Comparison of ENCODE assay signal across 7 cellular contexts in the genomic region with DNA sequence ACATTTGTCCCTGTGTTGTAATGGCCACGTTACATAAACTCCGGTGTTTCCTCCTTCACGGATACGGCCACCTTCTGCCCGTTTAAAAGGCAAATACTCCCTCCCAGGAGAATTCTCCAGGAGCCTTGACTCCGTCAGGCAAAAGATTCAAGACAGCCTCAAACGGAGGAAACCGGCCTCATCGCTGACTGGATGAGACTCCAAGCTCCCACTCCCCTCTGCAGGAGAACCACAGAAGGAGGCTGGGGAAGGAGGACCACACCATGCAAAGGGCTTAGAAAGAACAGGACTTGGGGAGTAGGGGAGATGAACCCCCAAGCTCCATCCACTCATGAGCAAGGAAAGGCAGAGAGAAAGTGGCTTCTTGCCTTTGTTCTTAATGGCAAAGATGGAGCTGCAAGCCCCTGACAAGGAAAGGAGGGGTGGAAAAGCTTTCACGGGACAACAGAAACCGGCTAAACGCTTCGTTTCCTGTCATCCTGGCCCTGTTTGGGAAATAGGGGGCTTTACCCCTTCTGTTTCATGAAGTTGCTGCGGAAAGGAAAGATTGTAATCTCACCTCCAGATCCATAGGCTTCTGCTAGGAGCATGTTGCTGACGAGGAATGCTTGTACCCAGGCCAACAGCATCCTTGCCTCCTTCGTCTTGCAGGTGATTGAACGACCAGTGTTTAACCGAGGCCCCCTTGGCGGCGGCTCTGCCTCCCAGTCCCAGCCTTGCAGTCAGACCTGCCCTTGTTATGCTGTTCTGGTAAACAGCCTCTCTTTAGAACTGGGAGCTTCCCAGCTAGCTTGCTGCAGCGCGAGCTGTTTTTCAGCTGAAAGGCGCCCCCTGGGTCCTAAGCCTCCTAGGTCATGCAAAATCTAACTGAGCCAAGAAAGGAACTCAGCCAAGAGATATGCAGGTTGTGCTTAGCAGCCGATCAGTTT. TPM values are rescaled to one million over a fixed set of nuclear protein-coding genes. Genes with fewer than 3 reads are reported as not detected.
DNase-seq lines count a peak whose midpoint lies in the region; ATAC-seq and TF ChIP-seq lines count a peak whose summit lies in the region.

TSS of gene PIK3IP1 (minus strand) at position 773 of the 929 bp plus-strand sequence. CDS start at position 629, 144 bp downstream.

- TF ChIP-seq CTCF in neutrophil (IDR thresholded peaks at IDR 0.05) = no peak

- peak; percentile 65 for TF ChIP-seq POLR2A in GM18505 (IDR thresholded peaks at IDR 0.05; ENCODE audit: borderline replicate concordance, extremely low read depth, insufficient read depth, insufficient read length)

- ATAC-seq in GM18505 (IDR thresholded peaks at IDR 0.05; ENCODE audit: unreplicated experiment) = no peak
- ATAC-seq in activated naive CD4-positive, alpha-beta T cell treated with anti-CD3 and anti-CD28 coated beads, Interleukin-2, amount 50 U/mL, for 72 hours = peak; percentile 27 to 63

- H3K36me3 Mint-ChIP-seq in activated naive CD4-positive, alpha-beta T cell treated with anti-CD3 and anti-CD28 coated beads, Interleukin-2, amount 50 U/mL, for 72 hours = peaks cover 17 to 18% of the 10 kb centered on the region in 2 donors

- DNase-seq in MV-4-11 (lab: John Stamatoyannopoulos, UW) = peak; percentile 71
- DNase-seq in SKM-1 (lab: John Stamatoyannopoulos, UW; ENCODE audit: unreplicated experiment) = peak; percentile 71
- peak; percentile 78 to 79 for DNase-seq in activated naive CD4-positive, alpha-beta T cell treated with anti-CD3 and anti-CD28 coated beads, Interleukin-2, amount 50 U/mL, for 72 hours (ENCODE audit: low spot score in 2 of 2)
- DNase-seq in globus pallidus (ENCODE audit: low spot score) = peak; percentile 97
- DNase-seq in stromal cell of bone marrow (ENCODE audit: low read depth) = peak; percentile 75

- peak within 1 kb of the TSS; percentile 36 to 87 for H3K4me3 ChIP-seq in neutrophil (ENCODE audit: low read depth in 1 of 2, low read length in 1 of 2)

- peaks cover 43% of the 10 kb centered on the region for H3K27me3 ChIP-seq in neutrophil

- peak within 1 kb of the TSS; percentile 99 for H3K27ac ChIP-seq in neutrophil

- H3K36me3 ChIP-seq in neutrophil = no peaks in the 10 kb centered on the region

- no peaks in the 10 kb centered on the region for H3K9me3 ChIP-seq in neutrophil

- peak within 1 kb of the TSS; percentile 93 to 96 for H3K27ac Mint-ChIP-seq in activated naive CD4-positive, alpha-beta T cell treated with anti-CD3 and anti-CD28 coated beads, Interleukin-2, amount 50 U/mL, for 72 hours

- H3K4me1 ChIP-seq in neutrophil (ENCODE audit: control insufficient read depth in 1 of 2, insufficient read depth in 1 of 2, low read depth in 1 of 2, low read length in 1 of 2) = peaks cover 50% of the 10 kb centered on the region in 2 experiments

- no peaks in the 10 kb centered on the region for H3K9me3 Mint-ChIP-seq in activated naive CD4-positive, alpha-beta T cell treated with anti-CD3 and anti-CD28 coated beads, Interleukin-2, amount 50 U/mL, for 72 hours

RNA-seq across cellular contexts. Expression of gene PIK3IP1, which starts in this region (rescaled TPM):
- total RNA-seq in activated naive CD4-positive, alpha-beta T cell treated with anti-CD3 and anti-CD28 coated beads, Interleukin-2, amount 50 U/mL, for 72 hours = 10 to 100 TPM; 20.0 to 20.8 TPM
